ENCODE assay signal across 8 cellular contexts in the genomic region with DNA sequence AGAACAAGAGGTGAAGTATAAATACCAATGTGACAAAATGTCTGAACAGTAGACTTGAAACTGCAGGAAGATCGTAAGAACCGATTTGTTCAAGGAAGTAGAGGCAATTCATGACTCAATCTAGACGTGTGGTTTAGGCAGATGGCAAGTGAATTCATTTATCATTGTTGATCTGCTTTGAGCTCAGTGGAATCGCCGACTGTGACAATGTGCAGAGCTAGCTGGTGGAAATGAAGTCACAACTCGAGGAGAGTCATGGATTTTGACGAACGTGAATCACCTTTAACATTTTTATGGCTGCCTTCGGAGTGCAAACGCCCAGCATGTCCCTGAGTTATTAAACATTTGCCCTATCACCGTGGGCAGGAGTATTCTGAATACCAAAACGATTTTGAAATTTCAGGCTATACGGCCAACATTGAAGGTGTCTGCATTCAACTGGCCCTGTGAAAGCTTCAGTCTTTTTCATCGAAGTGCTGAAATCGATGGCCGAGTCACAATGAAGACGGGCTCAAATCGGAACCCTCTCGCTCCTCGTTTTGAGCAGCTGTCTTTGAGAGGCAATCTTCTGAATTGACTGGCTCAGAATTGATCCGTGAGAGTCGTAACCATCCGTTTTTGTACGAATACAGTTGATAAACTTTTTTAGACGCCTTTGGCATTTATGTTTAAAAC. TPM values are rescaled to one million over a fixed set of nuclear protein-coding genes. Genes with fewer than 3 reads are reported as not detected.
A peak's percentile ranks its signal among the peaks of the same experiment; 100 is the strongest.
DNase-seq lines count a peak whose midpoint lies in the region; ATAC-seq and TF ChIP-seq lines count a peak whose summit lies in the region.

No MANE protein-coding gene starts in this region.

- H3K36me3 Mint-ChIP-seq in activated B cell treated with CpG ODN at 0.5 μM for 24 hours (ENCODE audit: low read depth) = peaks cover 32% of the 10 kb centered on the region

- H3K27ac ChIP-seq in C4-2B (peak overlapping the region; percentile 96), coronary artery (peak overlapping the region; percentile 88 to 93)

- peaks cover 20% of the 10 kb centered on the region for H3K4me1 Mint-ChIP-seq in activated B cell treated with CpG ODN at 0.5 μM for 24 hours

- H3K9me3 Mint-ChIP-seq in activated B cell treated with CpG ODN at 0.5 μM for 24 hours = no peaks in the 10 kb centered on the region

- peak overlapping the region; percentile 96 for H3K4me3 Mint-ChIP-seq in activated B cell treated with CpG ODN at 0.5 μM for 24 hours

- CTCF ChIA-PET in activated B cell treated with CpG ODN at 0.5 μM for 24 hours (lab: Charles Lee) = interaction anchor here (1.0 kb wide), 1 partner anchor 11 kb away, joined by 5 read pairs; no protein-coding TSS in a partner anchor

- intact Hi-C loops in activated B cell treated with CpG ODN at 0.5 μM for 24 hours (cut with micrococcal nuclease) = loop anchor here (1.0 to 10.0 kb wide), 6 partner anchors 9 to 467 kb away; a partner anchor contains a TSS

- DNase-seq in LoVo (ENCODE audit: low spot score) (peak; percentile 43), activated B cell treated with CpG ODN at 0.5 μM for 24 hours (peak; percentile 15), coronary artery (ENCODE audit: low spot score) (no peak), medulla oblongata (ENCODE audit: extremely low spot score) (peak; percentile 37)
- DNase-seq in stimulated activated naive CD8-positive, alpha-beta T cell treated with anti-CD3 and anti-CD28 coated beads, Interleukin-15, Interleukin-2, amounts not matched to agents 100 U/mL and 50 U/mL, for 24 hours = peak; percentile 47

- ATAC-seq in GM21515 (IDR thresholded peaks at IDR 0.05; ENCODE audit: unreplicated experiment) (peak; percentile 13), activated B cell treated with CpG ODN at 0.5 μM for 24 hours (ENCODE audit: low read depth) (peak; percentile 34), GM21529 (IDR thresholded peaks at IDR 0.05; ENCODE audit: unreplicated experiment) (no peak)
- peak; percentile 71 for ATAC-seq in stimulated activated naive CD8-positive, alpha-beta T cell treated with anti-CD3 and anti-CD28 coated beads, Interleukin-15, Interleukin-2, amounts not matched to agents 100 U/mL and 50 U/mL, for 24 hours

- H3K27ac Mint-ChIP-seq in activated B cell treated with CpG ODN at 0.5 μM for 24 hours = peak overlapping the region; percentile 93

- POLR2A ChIA-PET in activated B cell treated with CpG ODN at 0.5 μM for 24 hours (lab: Charles Lee) = interaction anchor here (0.5 to 5.4 kb wide), 14 partner anchors 11 to 1399 kb away, joined by 3 to 79 read pairs (median 4); a partner anchor contains a TSS

- no peaks in the 10 kb centered on the region for H3K27me3 Mint-ChIP-seq in activated B cell treated with CpG ODN at 0.5 μM for 24 hours

- H3K4me3 ChIP-seq in coronary artery = peak overlapping the region; percentile 81

- TF ChIP-seq CTCF in C4-2B (conservative IDR thresholded peaks at IDR 0.05) (no peak), activated B cell treated with CpG ODN at 0.5 μM for 24 hours (IDR thresholded peaks at IDR 0.05) (no peak), coronary artery (IDR thresholded peaks at IDR 0.05) (no peak)

RNA-seq across cellular contexts. Expression of a gene that starts 0.7 kb away (rescaled TPM):
- total RNA-seq in activated B cell treated with CpG ODN at 0.5 μM for 24 hours = 223 and 272 TPM in 2 replicates

RNA-seq across cellular contexts. Expression of a gene that starts 46.0 kb away (rescaled TPM):
- total RNA-seq in activated B cell treated with CpG ODN at 0.5 μM for 24 hours = 4.1 and 4.5 TPM in 2 replicates
